Comparison of ENCODE assay signal across 30 cellular contexts in the genomic region with DNA sequence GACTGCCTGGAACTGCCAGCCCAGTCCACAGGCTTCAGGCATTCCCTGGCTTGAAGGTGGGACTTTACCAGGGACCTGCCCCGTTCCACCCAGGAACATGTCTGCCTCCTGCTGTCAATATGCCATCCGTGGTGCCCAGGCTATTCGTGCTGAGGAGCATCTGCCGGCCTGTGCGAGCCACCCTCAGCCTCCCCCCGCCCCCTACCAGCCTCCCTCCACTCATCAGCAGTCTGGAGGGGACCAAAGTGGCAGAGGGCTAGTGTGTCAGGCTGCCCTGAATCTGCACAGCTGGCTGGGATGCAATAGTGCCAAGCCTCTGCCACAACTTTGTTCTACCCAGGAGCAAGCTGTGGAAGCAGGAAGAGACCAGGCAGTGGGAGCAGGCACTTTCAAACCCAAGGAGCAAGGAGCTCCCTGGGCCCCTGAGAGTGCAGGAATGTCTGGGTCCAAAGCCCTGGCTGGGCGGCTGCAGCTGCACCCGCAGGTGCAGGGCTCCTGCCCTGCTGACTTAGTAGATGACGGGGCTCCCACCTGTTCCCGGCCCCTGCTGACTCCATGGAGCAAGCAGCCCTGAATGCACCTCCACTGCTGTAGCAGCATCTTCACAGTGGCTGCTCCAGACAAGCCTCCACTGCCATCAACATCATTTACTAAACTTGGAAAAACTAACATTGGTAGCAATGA.
"Had no signal": no experiment of that assay in that cellular context is flagged by ENCODE, and none has a peak within 500 bp of the region (broad histone marks: within the 10 kb centered on the region; RNA-seq: fewer than 3 reads in every experiment).

No MANE protein-coding gene starts in this region.

- H3K27ac Mint-ChIP-seq: naive thymus-derived CD4-positive, alpha-beta T cell; natural killer cell; nephron; neural progenitor cell; progenitor cell of endocrine pancreas; stimulated activated memory B cell treated with anti-CD40 and anti-IgM and Interleukin-4, amounts not matched to agents 10 μg/mL and 1 μg/mL and 100 μg/mL, for 72 hours; stimulated activated naive CD8-positive, alpha-beta T cell treated with anti-CD3 and anti-CD28 coated beads, Interleukin-15, amount 100 ng/mL, for 72 hours; type B pancreatic cell had no signal

- H3K27me3 Mint-ChIP-seq: naive thymus-derived CD4-positive, alpha-beta T cell; progenitor cell of endocrine pancreas; stimulated activated memory B cell treated with anti-CD40 and anti-IgM and Interleukin-4, amounts not matched to agents 10 μg/mL and 1 μg/mL and 100 μg/mL, for 72 hours; stimulated activated naive CD8-positive, alpha-beta T cell treated with anti-CD3 and anti-CD28 coated beads, Interleukin-15, amount 100 ng/mL, for 72 hours had no signal

- H3K36me3 ChIP-seq: neural progenitor cell, ovary, right lobe of liver, spleen, suprapubic skin, tibial artery, transverse colon, vagina had no signal

- DNase-seq: naive thymus-derived CD4-positive, alpha-beta T cell; natural killer cell; occipital lobe; ovary; psoas muscle; right cardiac atrium; right lobe of liver; spleen; stimulated activated CD4-positive, alpha-beta T cell treated with anti-CD3 and anti-CD28 coated beads, Interleukin-12 subunit alpha, Interleukin-12 subunit beta, amount 100 ng/mL, for 4 hours; stimulated activated CD4-positive, alpha-beta T cell treated with anti-CD3 and anti-CD28 coated beads, Interleukin-1b, Interleukin-23, amount 100 ng/mL, for 48 hours; stimulated activated CD4-positive, alpha-beta T cell treated with anti-CD3 and anti-CD28 coated beads, Interleukin-4, amount 100 ng/mL, for 1 hour; stimulated activated CD4-positive, alpha-beta T cell treated with anti-CD3 and anti-CD28 coated beads, Interleukin-4, amount 100 ng/mL, for 4 hours; stimulated activated CD8-positive, alpha-beta memory T cell treated with anti-CD3 and anti-CD28 coated beads, Interleukin-4, amount 100 ng/mL, for 48 hours; stimulated activated naive CD4-positive, alpha-beta T cell; stimulated activated naive CD8-positive, alpha-beta T cell treated with anti-CD3 and anti-CD28 coated beads, Interleukin-15, amount 100 ng/mL, for 72 hours; stimulated activated naive CD8-positive, alpha-beta T cell treated with anti-CD3 and anti-CD28 coated beads, Interleukin-15, Interleukin-2, amounts not matched to agents 100 U/mL and 50 U/mL, for 24 hours; substantia nigra; testis; tibial artery; transverse colon had no signal

- H3K27me3 ChIP-seq: neural progenitor cell, ovary, right lobe of liver, spleen, suprapubic skin, testis, tibial artery, transverse colon, vagina had no signal

- H3K27ac ChIP-seq: neural progenitor cell, ovary, parathyroid adenoma, psoas muscle, right lobe of liver, skin epidermis, spleen, suprapubic skin, testis, tibial artery, transverse colon, vagina had no signal

- H3K4me1 Mint-ChIP-seq: naive thymus-derived CD4-positive, alpha-beta T cell; natural killer cell; nephron; neural progenitor cell; stimulated activated memory B cell treated with anti-CD40 and anti-IgM and Interleukin-4, amounts not matched to agents 10 μg/mL and 1 μg/mL and 100 μg/mL, for 72 hours; stimulated activated naive CD8-positive, alpha-beta T cell treated with anti-CD3 and anti-CD28 coated beads, Interleukin-15, amount 100 ng/mL, for 72 hours had no signal

- H3K36me3 Mint-ChIP-seq: naive thymus-derived CD4-positive, alpha-beta T cell; natural killer cell; neural progenitor cell; stimulated activated memory B cell treated with anti-CD40 and anti-IgM and Interleukin-4, amounts not matched to agents 10 μg/mL and 1 μg/mL and 100 μg/mL, for 72 hours; type B pancreatic cell had no signal

- H3K4me3 Mint-ChIP-seq: naive thymus-derived CD4-positive, alpha-beta T cell; natural killer cell; nephron; neural progenitor cell; stimulated activated memory B cell treated with anti-CD40 and anti-IgM and Interleukin-4, amounts not matched to agents 10 μg/mL and 1 μg/mL and 100 μg/mL, for 72 hours; stimulated activated naive CD8-positive, alpha-beta T cell treated with anti-CD3 and anti-CD28 coated beads, Interleukin-15, amount 100 ng/mL, for 72 hours; type B pancreatic cell had no signal

- ATAC-seq: naive thymus-derived CD4-positive, alpha-beta T cell; natural killer cell; psoas muscle; stimulated activated naive CD8-positive, alpha-beta T cell treated with anti-CD3 and anti-CD28 coated beads, Interleukin-15, Interleukin-2, amounts not matched to agents 100 U/mL and 50 U/mL, for 24 hours had no signal

- H3K9me3 Mint-ChIP-seq: nephron; neural progenitor cell; stimulated activated naive CD8-positive, alpha-beta T cell treated with anti-CD3 and anti-CD28 coated beads, Interleukin-15, amount 100 ng/mL, for 72 hours; type B pancreatic cell had no signal

- H3K4me3 ChIP-seq: neural progenitor cell, ovary, psoas muscle, right lobe of liver, skin epidermis, smooth muscle cell, spleen, suprapubic skin, testis, tibial artery, transverse colon, vagina had no signal

- H3K9me3 ChIP-seq: ovary, psoas muscle, right lobe of liver, suprapubic skin, testis, tibial artery, transverse colon, vagina had no signal

- H3K4me1 ChIP-seq: neural progenitor cell, parathyroid adenoma, psoas muscle, right lobe of liver, spleen, suprapubic skin, testis, tibial artery, transverse colon, vagina had no signal
